ENCODE assay signal across 1 cellular context in genomic region chr10:80078448-80079311, GRCh38.
TF ChIP-seq lines count a peak whose summit lies in the region.

A gene with protein sequence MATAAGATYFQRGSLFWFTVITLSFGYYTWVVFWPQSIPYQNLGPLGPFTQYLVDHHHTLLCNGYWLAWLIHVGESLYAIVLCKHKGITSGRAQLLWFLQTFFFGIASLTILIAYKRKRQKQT (plus strand): TSS chr10:80078665. CDS start chr10:80078700, 35 bp downstream.

TF ChIP-seq in HEK293, 187 proteins besides CTCF, POLR2A, EP300 and RAD21 (continued from another document and continues in another):
- TF ChIP-seq ZFP37 (tag by site-specific recombination; IDR thresholded peaks at IDR 0.05) (peak; percentile 90), ZNF350 (tag by site-specific recombination; IDR thresholded peaks at IDR 0.05) (no peak), ZNF324 (tag by site-specific recombination; IDR thresholded peaks at IDR 0.05) (peak; percentile 74; the same call in 1 of the 2 replicates), HOXA7 (CRISPR knock-in tag; IDR thresholded peaks at IDR 0.05; ENCODE audit: borderline replicate concordance) (no peak), ZBTB20 (tag by site-specific recombination; IDR thresholded peaks at IDR 0.05) (peak; percentile 75; the same call in 1 of the 2 replicates), ZNF157 (tag by site-specific recombination; IDR thresholded peaks at IDR 0.05) (no peak), ZNF837 (tag by site-specific recombination; IDR thresholded peaks at IDR 0.05) (no peak), ZNF670 (tag by site-specific recombination; IDR thresholded peaks at IDR 0.05; ENCODE audit: low read depth) (no peak), ZEB2 (tag by site-specific recombination; IDR thresholded peaks at IDR 0.05) (peak; percentile 77), ZNF311 (tag by site-specific recombination; IDR thresholded peaks at IDR 0.05; ENCODE audit: borderline replicate concordance) (no peak), SALL2 (tag by site-specific recombination; IDR thresholded peaks at IDR 0.05; ENCODE audit: borderline replicate concordance) (no peak), HOXD13 (CRISPR knock-in tag; IDR thresholded peaks at IDR 0.05; ENCODE audit: borderline replicate concordance) (no peak), ZNF114 (tag by site-specific recombination; IDR thresholded peaks at IDR 0.05) (no peak), ZNF777 (tag by site-specific recombination; IDR thresholded peaks at IDR 0.05; ENCODE audit: borderline replicate concordance) (no peak), KLF7 (tag by site-specific recombination; IDR thresholded peaks at IDR 0.05; ENCODE audit: borderline replicate concordance) (no peak), ZNF138 (tag by site-specific recombination; IDR thresholded peaks at IDR 0.05; ENCODE audit: borderline replicate concordance) (no peak), ZNF2 (tag by site-specific recombination; IDR thresholded peaks at IDR 0.05) (peak; percentile 85; the same call in 1 of the 2 replicates), ZNF274 (IDR thresholded peaks at IDR 0.05; ENCODE audit: low read length) (no peak), ZNF274 (tag by site-specific recombination; IDR thresholded peaks at IDR 0.05; ENCODE audit: borderline replicate concordance) (no peak), REPIN1 (tag by site-specific recombination; IDR thresholded peaks at IDR 0.05; ENCODE audit: low read depth) (no peak), ZNF362 (tag by site-specific recombination; IDR thresholded peaks at IDR 0.05) (no peak), YY2 (tag by site-specific recombination; IDR thresholded peaks at IDR 0.05) (no peak), ZNF184 (tag by site-specific recombination; IDR thresholded peaks at IDR 0.05) (0 out of 2 replicates have a peak, but pooled peaks have one; percentile 17), ZNF398 (tag by site-specific recombination; IDR thresholded peaks at IDR 0.05) (no peak), ZNF544 (tag by site-specific recombination; IDR thresholded peaks at IDR 0.05) (no peak), ZNF132 (tag by site-specific recombination; IDR thresholded peaks at IDR 0.05; ENCODE audit: borderline replicate concordance) (no peak), ZNF624 (tag by site-specific recombination; IDR thresholded peaks at IDR 0.05) (no peak), KLF10 (tag by site-specific recombination; IDR thresholded peaks at IDR 0.05) (peak; percentile 29; the same call in 1 of the 2 replicates), ZNF391 (tag by site-specific recombination; IDR thresholded peaks at IDR 0.05; ENCODE audit: borderline replicate concordance, low read depth) (peak; percentile 24; the same call in 1 of the 2 replicates), BCL11B (tag by site-specific recombination; IDR thresholded peaks at IDR 0.05; ENCODE audit: low read depth) (no peak), ZNF701 (tag by site-specific recombination; IDR thresholded peaks at IDR 0.05) (no peak), ZSCAN23 (tag by site-specific recombination; IDR thresholded peaks at IDR 0.05) (no peak), ZNF341 (tag by site-specific recombination; IDR thresholded peaks at IDR 0.05; ENCODE audit: low read depth) (peak; percentile 79), HOXC10 (CRISPR knock-in tag; IDR thresholded peaks at IDR 0.05) (peak; percentile 84; the same call in 1 of the 2 replicates), PRDM1 (tag by site-specific recombination; IDR thresholded peaks at IDR 0.05) (no peak), RBAK (tag by site-specific recombination; IDR thresholded peaks at IDR 0.05) (no peak)
- TF ChIP-seq, protein P1, sequence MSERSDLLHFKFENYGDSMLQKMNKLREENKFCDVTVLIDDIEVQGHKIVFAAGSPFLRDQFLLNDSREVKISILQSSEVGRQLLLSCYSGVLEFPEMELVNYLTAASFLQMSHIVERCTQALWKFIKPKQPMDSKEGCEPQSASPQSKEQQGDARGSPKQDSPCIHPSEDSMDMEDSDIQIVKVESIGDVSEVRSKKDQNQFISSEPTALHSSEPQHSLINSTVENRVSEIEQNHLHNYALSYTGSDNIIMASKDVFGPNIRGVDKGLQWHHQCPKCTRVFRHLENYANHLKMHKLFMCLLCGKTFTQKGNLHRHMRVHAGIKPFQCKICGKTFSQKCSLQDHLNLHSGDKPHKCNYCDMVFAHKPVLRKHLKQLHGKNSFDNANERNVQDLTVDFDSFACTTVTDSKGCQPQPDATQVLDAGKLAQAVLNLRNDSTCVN (tag by site-specific recombination; optimal IDR thresholded peaks at IDR 0.05), result peak; percentile 98
- TF ChIP-seq, protein P2, sequence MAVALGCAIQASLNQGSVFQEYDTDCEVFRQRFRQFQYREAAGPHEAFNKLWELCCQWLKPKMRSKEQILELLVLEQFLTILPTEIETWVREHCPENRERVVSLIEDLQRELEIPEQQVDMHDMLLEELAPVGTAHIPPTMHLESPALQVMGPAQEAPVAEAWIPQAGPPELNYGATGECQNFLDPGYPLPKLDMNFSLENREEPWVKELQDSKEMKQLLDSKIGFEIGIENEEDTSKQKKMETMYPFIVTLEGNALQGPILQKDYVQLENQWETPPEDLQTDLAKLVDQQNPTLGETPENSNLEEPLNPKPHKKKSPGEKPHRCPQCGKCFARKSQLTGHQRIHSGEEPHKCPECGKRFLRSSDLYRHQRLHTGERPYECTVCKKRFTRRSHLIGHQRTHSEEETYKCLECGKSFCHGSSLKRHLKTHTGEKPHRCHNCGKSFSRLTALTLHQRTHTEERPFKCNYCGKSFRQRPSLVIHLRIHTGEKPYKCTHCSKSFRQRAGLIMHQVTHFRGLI (tag by site-specific recombination; IDR thresholded peaks at IDR 0.05), result no peak; the same call in none of the 2 replicates
- TF ChIP-seq, protein P3, sequence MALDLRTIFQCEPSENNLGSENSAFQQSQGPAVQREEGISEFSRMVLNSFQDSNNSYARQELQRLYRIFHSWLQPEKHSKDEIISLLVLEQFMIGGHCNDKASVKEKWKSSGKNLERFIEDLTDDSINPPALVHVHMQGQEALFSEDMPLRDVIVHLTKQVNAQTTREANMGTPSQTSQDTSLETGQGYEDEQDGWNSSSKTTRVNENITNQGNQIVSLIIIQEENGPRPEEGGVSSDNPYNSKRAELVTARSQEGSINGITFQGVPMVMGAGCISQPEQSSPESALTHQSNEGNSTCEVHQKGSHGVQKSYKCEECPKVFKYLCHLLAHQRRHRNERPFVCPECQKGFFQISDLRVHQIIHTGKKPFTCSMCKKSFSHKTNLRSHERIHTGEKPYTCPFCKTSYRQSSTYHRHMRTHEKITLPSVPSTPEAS (tag by site-specific recombination; IDR thresholded peaks at IDR 0.05), result 0 out of 2 replicates have a peak, but pooled peaks have one; percentile 14
- TF ChIP-seq, protein P4, sequence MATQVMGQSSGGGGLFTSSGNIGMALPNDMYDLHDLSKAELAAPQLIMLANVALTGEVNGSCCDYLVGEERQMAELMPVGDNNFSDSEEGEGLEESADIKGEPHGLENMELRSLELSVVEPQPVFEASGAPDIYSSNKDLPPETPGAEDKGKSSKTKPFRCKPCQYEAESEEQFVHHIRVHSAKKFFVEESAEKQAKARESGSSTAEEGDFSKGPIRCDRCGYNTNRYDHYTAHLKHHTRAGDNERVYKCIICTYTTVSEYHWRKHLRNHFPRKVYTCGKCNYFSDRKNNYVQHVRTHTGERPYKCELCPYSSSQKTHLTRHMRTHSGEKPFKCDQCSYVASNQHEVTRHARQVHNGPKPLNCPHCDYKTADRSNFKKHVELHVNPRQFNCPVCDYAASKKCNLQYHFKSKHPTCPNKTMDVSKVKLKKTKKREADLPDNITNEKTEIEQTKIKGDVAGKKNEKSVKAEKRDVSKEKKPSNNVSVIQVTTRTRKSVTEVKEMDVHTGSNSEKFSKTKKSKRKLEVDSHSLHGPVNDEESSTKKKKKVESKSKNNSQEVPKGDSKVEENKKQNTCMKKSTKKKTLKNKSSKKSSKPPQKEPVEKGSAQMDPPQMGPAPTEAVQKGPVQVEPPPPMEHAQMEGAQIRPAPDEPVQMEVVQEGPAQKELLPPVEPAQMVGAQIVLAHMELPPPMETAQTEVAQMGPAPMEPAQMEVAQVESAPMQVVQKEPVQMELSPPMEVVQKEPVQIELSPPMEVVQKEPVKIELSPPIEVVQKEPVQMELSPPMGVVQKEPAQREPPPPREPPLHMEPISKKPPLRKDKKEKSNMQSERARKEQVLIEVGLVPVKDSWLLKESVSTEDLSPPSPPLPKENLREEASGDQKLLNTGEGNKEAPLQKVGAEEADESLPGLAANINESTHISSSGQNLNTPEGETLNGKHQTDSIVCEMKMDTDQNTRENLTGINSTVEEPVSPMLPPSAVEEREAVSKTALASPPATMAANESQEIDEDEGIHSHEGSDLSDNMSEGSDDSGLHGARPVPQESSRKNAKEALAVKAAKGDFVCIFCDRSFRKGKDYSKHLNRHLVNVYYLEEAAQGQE (tag by site-specific recombination; IDR thresholded peaks at IDR 0.05), result peak; percentile 24; the same call in 1 of the 2 replicates
- TF ChIP-seq, protein P5, sequence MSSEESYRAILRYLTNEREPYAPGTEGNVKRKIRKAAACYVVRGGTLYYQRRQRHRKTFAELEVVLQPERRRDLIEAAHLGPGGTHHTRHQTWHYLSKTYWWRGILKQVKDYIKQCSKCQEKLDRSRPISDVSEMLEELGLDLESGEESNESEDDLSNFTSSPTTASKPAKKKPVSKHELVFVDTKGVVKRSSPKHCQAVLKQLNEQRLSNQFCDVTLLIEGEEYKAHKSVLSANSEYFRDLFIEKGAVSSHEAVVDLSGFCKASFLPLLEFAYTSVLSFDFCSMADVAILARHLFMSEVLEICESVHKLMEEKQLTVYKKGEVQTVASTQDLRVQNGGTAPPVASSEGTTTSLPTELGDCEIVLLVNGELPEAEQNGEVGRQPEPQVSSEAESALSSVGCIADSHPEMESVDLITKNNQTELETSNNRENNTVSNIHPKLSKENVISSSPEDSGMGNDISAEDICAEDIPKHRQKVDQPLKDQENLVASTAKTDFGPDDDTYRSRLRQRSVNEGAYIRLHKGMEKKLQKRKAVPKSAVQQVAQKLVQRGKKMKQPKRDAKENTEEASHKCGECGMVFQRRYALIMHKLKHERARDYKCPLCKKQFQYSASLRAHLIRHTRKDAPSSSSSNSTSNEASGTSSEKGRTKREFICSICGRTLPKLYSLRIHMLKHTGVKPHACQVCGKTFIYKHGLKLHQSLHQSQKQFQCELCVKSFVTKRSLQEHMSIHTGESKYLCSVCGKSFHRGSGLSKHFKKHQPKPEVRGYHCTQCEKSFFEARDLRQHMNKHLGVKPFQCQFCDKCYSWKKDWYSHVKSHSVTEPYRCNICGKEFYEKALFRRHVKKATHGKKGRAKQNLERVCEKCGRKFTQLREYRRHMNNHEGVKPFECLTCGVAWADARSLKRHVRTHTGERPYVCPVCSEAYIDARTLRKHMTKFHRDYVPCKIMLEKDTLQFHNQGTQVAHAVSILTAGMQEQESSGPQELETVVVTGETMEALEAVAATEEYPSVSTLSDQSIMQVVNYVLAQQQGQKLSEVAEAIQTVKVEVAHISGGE (tag by site-specific recombination; conservative IDR thresholded peaks at IDR 0.05; ENCODE audit: low read depth), result peak; percentile 32; the same call in 1 of the 2 replicates
- TF ChIP-seq, protein P6, sequence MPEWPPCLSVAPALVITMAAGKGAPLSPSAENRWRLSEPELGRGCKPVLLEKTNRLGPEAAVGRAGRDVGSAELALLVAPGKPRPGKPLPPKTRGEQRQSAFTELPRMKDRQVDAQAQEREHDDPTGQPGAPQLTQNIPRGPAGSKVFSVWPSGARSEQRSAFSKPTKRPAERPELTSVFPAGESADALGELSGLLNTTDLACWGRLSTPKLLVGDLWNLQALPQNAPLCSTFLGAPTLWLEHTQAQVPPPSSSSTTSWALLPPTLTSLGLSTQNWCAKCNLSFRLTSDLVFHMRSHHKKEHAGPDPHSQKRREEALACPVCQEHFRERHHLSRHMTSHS (tag by site-specific recombination; IDR thresholded peaks at IDR 0.05), result no peak
- TF ChIP-seq, protein P7, sequence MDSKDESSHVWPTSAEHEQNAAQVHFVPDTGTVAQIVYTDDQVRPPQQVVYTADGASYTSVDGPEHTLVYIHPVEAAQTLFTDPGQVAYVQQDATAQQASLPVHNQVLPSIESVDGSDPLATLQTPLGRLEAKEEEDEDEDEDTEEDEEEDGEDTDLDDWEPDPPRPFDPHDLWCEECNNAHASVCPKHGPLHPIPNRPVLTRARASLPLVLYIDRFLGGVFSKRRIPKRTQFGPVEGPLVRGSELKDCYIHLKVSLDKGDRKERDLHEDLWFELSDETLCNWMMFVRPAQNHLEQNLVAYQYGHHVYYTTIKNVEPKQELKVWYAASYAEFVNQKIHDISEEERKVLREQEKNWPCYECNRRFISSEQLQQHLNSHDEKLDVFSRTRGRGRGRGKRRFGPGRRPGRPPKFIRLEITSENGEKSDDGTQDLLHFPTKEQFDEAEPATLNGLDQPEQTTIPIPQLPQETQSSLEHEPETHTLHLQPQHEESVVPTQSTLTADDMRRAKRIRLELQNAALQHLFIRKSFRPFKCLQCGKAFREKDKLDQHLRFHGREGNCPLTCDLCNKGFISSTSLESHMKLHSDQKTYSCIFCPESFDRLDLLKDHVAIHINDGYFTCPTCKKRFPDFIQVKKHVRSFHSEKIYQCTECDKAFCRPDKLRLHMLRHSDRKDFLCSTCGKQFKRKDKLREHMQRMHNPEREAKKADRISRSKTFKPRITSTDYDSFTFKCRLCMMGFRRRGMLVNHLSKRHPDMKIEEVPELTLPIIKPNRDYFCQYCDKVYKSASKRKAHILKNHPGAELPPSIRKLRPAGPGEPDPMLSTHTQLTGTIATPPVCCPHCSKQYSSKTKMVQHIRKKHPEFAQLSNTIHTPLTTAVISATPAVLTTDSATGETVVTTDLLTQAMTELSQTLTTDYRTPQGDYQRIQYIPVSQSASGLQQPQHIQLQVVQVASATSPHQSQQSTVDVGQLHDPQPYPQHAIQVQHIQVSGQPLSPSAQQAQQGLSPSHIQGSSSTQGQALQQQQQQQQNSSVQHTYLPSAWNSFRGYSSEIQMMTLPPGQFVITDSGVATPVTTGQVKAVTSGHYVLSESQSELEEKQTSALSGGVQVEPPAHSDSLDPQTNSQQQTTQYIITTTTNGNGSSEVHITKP (tag by site-specific recombination; IDR thresholded peaks at IDR 0.05), result peak; percentile 68
